Comparison of ENCODE assay signal across 34 cellular contexts in genomic region chr19:40264314-40265054, GRCh38. TPM values are rescaled to one million over a fixed set of nuclear protein-coding genes. Genes with fewer than 3 reads are reported as not detected.
DNase-seq lines count a peak whose midpoint lies in the region; ATAC-seq, FAIRE-seq and TF ChIP-seq lines count a peak whose summit lies in the region.
"Had no signal": no experiment of that assay in that cellular context is flagged by ENCODE, and none has a peak within 500 bp of the region (broad histone marks: within the 10 kb centered on the region; RNA-seq: fewer than 3 reads in every experiment).

No MANE protein-coding gene starts in this region.

- POLR2A ChIA-PET in Panc1 (lab: Charles Lee) = interaction anchor here (0.5 to 1.4 kb wide), 5 partner anchors 15 to 37 kb away, joined by 3 to 4 read pairs (median 3); no protein-coding TSS in a partner anchor

- H3K79me2 ChIP-seq in H9 (ENCODE audit: insufficient read depth, low read length) = no peaks in the 10 kb centered on the region

- no peak overlapping the region for H2BK20ac ChIP-seq in H9 (ENCODE audit: low read depth, low read length, poor library complexity, severe bottlenecking)

- no peaks in the 10 kb centered on the region for H3K9me3 Mint-ChIP-seq in H9
- H3K9me3 Mint-ChIP-seq: activated CD4-positive, alpha-beta memory T cell treated with anti-CD3 and anti-CD28 coated beads for 36 hours; activated naive CD4-positive, alpha-beta T cell treated with anti-CD3 and anti-CD28 coated beads, Interleukin-2, amount 50 U/mL, for 24 hours; activated T-helper 2 cell treated with anti-CD3 and anti-CD28 coated beads, Interferon-gamma antibody, Interleukin-2, Interleukin-4, amounts not matched to agents 10 μg/mL and 5 μg/mL and 100 μg/mL, durations not matched to agents 14 hours and 24 hours and 36 hours; CD4-positive, alpha-beta T cell; stimulated activated memory B cell treated with anti-CD40 and anti-IgM and Interleukin-4, amounts not matched to agents 10 μg/mL and 1 μg/mL and 100 μg/mL, for 72 hours had no signal

- H3K36me3 Mint-ChIP-seq in H9 (ENCODE audit: insufficient read depth in 1 of 3, low read depth in 3 of 3) = peaks cover 18 to 39% (median 36%) of the 10 kb centered on the region in 3 experiments

- CTCF ChIA-PET in Panc1 (lab: Charles Lee) = interaction anchor here (0.6 to 8.6 kb wide), 7 partner anchors 20 to 1465 kb away, joined by 3 to 68 read pairs (median 5); no protein-coding TSS in a partner anchor

- H3K4me1 ChIP-seq in H9 (ENCODE audit: insufficient read depth, low read length) (no peaks in the 10 kb centered on the region), Panc1 (ENCODE audit: control insufficient read depth, insufficient read depth, low read length) (no peaks in the 10 kb centered on the region), kidney (ENCODE audit: control insufficient read depth in 1 of 2, insufficient read depth in 1 of 2, low read depth in 1 of 2, low read length in 2 of 2) (peaks cover 20 to 26% of the 10 kb centered on the region in 2 donors), skeletal muscle tissue (ENCODE audit: control insufficient read depth in 3 of 3, insufficient read depth in 3 of 3, low read length in 3 of 3) (peaks cover 58 to 75% (median 74%) of the 10 kb centered on the region in 3 donors)
- H3K4me1 ChIP-seq: breast epithelium had no signal

- in situ Hi-C loops in Panc1 (cut with HindIII; ENCODE audit: low pct_unique_long_range_greater_than_20kb, low sequenced_read_pairs) (loop anchor here (5.0 kb wide), 3 partner anchors 38 to 78 kb away; partner anchors contain the start of gene TTC9B), ACHN (cut with HindIII; ENCODE audit: low pct_ligation_motif_present, low pct_unique_long_range_greater_than_20kb, low sequenced_read_pairs) (no loop called here)

- no peak overlapping the region for H3K4ac ChIP-seq in H9 (ENCODE audit: low read depth, low read length)

- no peak overlapping the region for H3K56ac ChIP-seq in H9 (ENCODE audit: insufficient read length, low read depth, low read length)

- H2AK5ac ChIP-seq in H9 (ENCODE audit: insufficient read length, low read length) = no peak overlapping the region

- H3K79me1 ChIP-seq in H9 (ENCODE audit: insufficient read depth, low read depth, low read length, poor library complexity, severe bottlenecking) = no peaks in the 10 kb centered on the region

- no peak overlapping the region for H3K4me2 ChIP-seq in H9 (ENCODE audit: insufficient read depth, insufficient read length, low read length)

- no peak overlapping the region for H2BK5ac ChIP-seq in H9 (ENCODE audit: insufficient read length, low read length)

- no CpG with 5 or more reads among the region's 19 CpGs for WGBS in H9 (ENCODE audit: extremely low coverage, insufficient read length, low lambda C conversion rate)

- peaks cover 22 to 27% of the 10 kb centered on the region in 2 experiments for H3K4me1 Mint-ChIP-seq in H9

- no peak overlapping the region for H3K4me3 Mint-ChIP-seq in H9
- H3K4me3 Mint-ChIP-seq: activated CD4-positive, alpha-beta memory T cell treated with anti-CD3 and anti-CD28 coated beads for 36 hours; activated naive CD4-positive, alpha-beta T cell treated with anti-CD3 and anti-CD28 coated beads, Interleukin-2, amount 50 U/mL, for 24 hours; CD4-positive, alpha-beta T cell; stimulated activated memory B cell treated with anti-CD40 and anti-IgM and Interleukin-4, amounts not matched to agents 10 μg/mL and 1 μg/mL and 100 μg/mL, for 72 hours had no signal

- ATAC-seq in Panc1 = peak; percentile 4
- ATAC-seq: stimulated activated memory B cell treated with anti-CD40 and anti-IgM and Interleukin-4, amounts not matched to agents 10 μg/mL and 1 μg/mL and 100 μg/mL, for 72 hours; upper lobe of right lung had no signal

- FAIRE-seq in kidney (lab: Jason Lieb, UNC) = no peak
- FAIRE-seq: colon, D721Med, GM12892 had no signal

- DNase-seq in H9 (no peak), Panc1 (ENCODE audit: low read depth, low spot score) (no peak), kidney (peak; percentile 47), hippocampal formation (lab: John Stamatoyannopoulos, UW) (no peak), ACHN (no peak)
- DNase-seq in activated CD4-positive, alpha-beta T cell treated with anti-CD3 and anti-CD28 coated beads for 4 hours = no peak
- DNase-seq: activated CD4-positive, alpha-beta memory T cell treated with anti-CD3 and anti-CD28 coated beads for 36 hours; activated CD8-positive, alpha-beta memory T cell treated with anti-CD3 and anti-CD28 coated beads, Interleukin-2, amount 50 U/mL, for 4 hours; amygdala; CD4-positive, alpha-beta T cell; effector CD8-positive, alpha-beta T cell; EL; erythroblast; GM23248; NCI-H1105; NCI-H2029 treated with DMSO at 0.1 percent for 48 hours; NCI-H2227 treated with DMSO at 0.1 percent for 48 hours; spleen; stimulated activated CD4-positive, alpha-beta T cell treated with anti-CD3 and anti-CD28 coated beads, Interleukin-2, amount 100 ng/mL, for 48 hours; upper lobe of right lung had no signal

- H3K9ac ChIP-seq in H9 (ENCODE audit: extremely low read depth, insufficient read length, low read length) (no peak overlapping the region), kidney (ENCODE audit: low read length in 2 of 2) (no peak overlapping the region), skeletal muscle tissue (ENCODE audit: low read depth in 1 of 3, low read length in 3 of 3) (peak overlapping the region; percentile 82 to 93 (median 88))
- H3K9ac ChIP-seq: GM23248 had no signal

- peaks cover 5% of the 10 kb centered on the region; the same call in 1 of the 2 replicates for H3K36me3 ChIP-seq in Panc1 (ENCODE audit: control insufficient read depth, insufficient read depth, low read length)
- peaks cover 8 to 17% of the 10 kb centered on the region in 2 donors for H3K36me3 ChIP-seq in kidney (ENCODE audit: control insufficient read depth in 1 of 2, insufficient read depth in 2 of 2, low read length in 2 of 2)
- peaks cover 24 to 29% (median 27%) of the 10 kb centered on the region in 3 donors for H3K36me3 ChIP-seq in skeletal muscle tissue (ENCODE audit: control insufficient read depth in 3 of 3, insufficient read depth in 3 of 3, low read length in 3 of 3)
- H3K36me3 ChIP-seq: breast epithelium had no signal

- H2BK120ac ChIP-seq in H9 (ENCODE audit: low read depth, low read length, poor library complexity, severe bottlenecking) = no peak overlapping the region

- H2BK15ac ChIP-seq in H9 (ENCODE audit: low read depth, low read length) = no peak overlapping the region

- no TSS peak for BruUV-seq in Panc1 (replicated peaks; lab: Mats Ljungman, UMichigan)

- H3K23ac ChIP-seq in H9 (ENCODE audit: insufficient read length, low read depth, low read length) = no peak overlapping the region

- TF ChIP-seq CTCF in H9 (conservative IDR thresholded peaks at IDR 0.05) (no peak), Panc1 (IDR thresholded peaks at IDR 0.05) (no peak), kidney (IDR thresholded peaks at IDR 0.05; ENCODE audit: borderline replicate concordance, extremely low read depth, insufficient read depth) (no peak)

- H3K27ac ChIP-seq in H9 (ENCODE audit: insufficient read length, low read depth, low read length) (no peak overlapping the region), Panc1 (ENCODE audit: low read length) (no peak overlapping the region), kidney (ENCODE audit: low read depth in 2 of 2, low read length in 2 of 2) (no peak overlapping the region), skeletal muscle tissue (ENCODE audit: low read depth, low read length) (peak overlapping the region; percentile 91)
- H3K27ac ChIP-seq: breast epithelium, GM23248, SK-N-MC, spleen, upper lobe of right lung had no signal

- no peaks in the 10 kb centered on the region; the same call in 1 of the 2 replicates for H3K27me3 Mint-ChIP-seq in H9 (ENCODE audit: low read depth)
- H3K27me3 Mint-ChIP-seq: activated CD4-positive, alpha-beta memory T cell treated with anti-CD3 and anti-CD28 coated beads for 36 hours; activated naive CD4-positive, alpha-beta T cell treated with anti-CD3 and anti-CD28 coated beads, Interleukin-2, amount 50 U/mL, for 24 hours; CD4-positive, alpha-beta T cell; stimulated activated memory B cell treated with anti-CD40 and anti-IgM and Interleukin-4, amounts not matched to agents 10 μg/mL and 1 μg/mL and 100 μg/mL, for 72 hours had no signal

- no peak overlapping the region for H3T11ph ChIP-seq in H9 (ENCODE audit: low read length)

- no peak overlapping the region for H4K91ac ChIP-seq in H9 (ENCODE audit: insufficient read length, low read depth, low read length)

- no peak overlapping the region for H3K18ac ChIP-seq in H9 (ENCODE audit: insufficient read length, low read depth, low read length)

- H3K27me3 ChIP-seq in H9 (ENCODE audit: insufficient read depth, low read length) (no peaks in the 10 kb centered on the region), Panc1 (ENCODE audit: control insufficient read depth, insufficient read depth, low read length) (no peaks in the 10 kb centered on the region), skeletal muscle tissue (ENCODE audit: control insufficient read depth in 3 of 3, insufficient read depth in 3 of 3, low read length in 3 of 3) (no peaks in the 10 kb centered on the region)
- H3K27me3 ChIP-seq: breast epithelium, heart left ventricle, spleen, upper lobe of right lung had no signal

- H4K5ac ChIP-seq in H9 (ENCODE audit: insufficient read length, low read depth, low read length) = no peak overlapping the region

- no peak overlapping the region for H3K14ac ChIP-seq in H9 (ENCODE audit: insufficient read depth, low read length)

- H2AFZ ChIP-seq in H9 (ENCODE audit: low read length) = no peak overlapping the region
- H2AFZ ChIP-seq: GM23248 had no signal

- no peak overlapping the region for H3K4me3 ChIP-seq in Panc1 (ENCODE audit: low read depth in 2 of 2, low read length in 2 of 2)
- no peak overlapping the region for H3K4me3 ChIP-seq in kidney (ENCODE audit: low read length in 2 of 2)
- H3K4me3 ChIP-seq in skeletal muscle tissue (ENCODE audit: low read length in 3 of 3) = peak overlapping the region; percentile 57 to 84 (median 79)
- H3K4me3 ChIP-seq: breast epithelium, GM23248, heart left ventricle, SK-N-MC, spleen, upper lobe of right lung had no signal

- H2BK12ac ChIP-seq in H9 (ENCODE audit: insufficient read length, low read depth, low read length) = no peak overlapping the region

- peaks cover 2% of the 10 kb centered on the region for H4K20me1 ChIP-seq in H9 (ENCODE audit: control insufficient read depth, insufficient read depth, insufficient read length)

- H3K27ac Mint-ChIP-seq in H9 = peak overlapping the region; percentile 82 to 95 (median 87); a peak in 5 of 7 replicates
- H3K27ac Mint-ChIP-seq: activated CD4-positive, alpha-beta memory T cell treated with anti-CD3 and anti-CD28 coated beads for 36 hours; activated naive CD4-positive, alpha-beta T cell treated with anti-CD3 and anti-CD28 coated beads, Interleukin-2, amount 50 U/mL, for 24 hours; activated T-helper 2 cell treated with anti-CD3 and anti-CD28 coated beads, Interferon-gamma antibody, Interleukin-2, Interleukin-4, amounts not matched to agents 10 μg/mL and 5 μg/mL and 100 μg/mL, durations not matched to agents 14 hours and 24 hours and 36 hours; CD4-positive, alpha-beta T cell; stimulated activated memory B cell treated with anti-CD40 and anti-IgM and Interleukin-4, amounts not matched to agents 10 μg/mL and 1 μg/mL and 100 μg/mL, for 72 hours had no signal

- intact Hi-C loops in Panc1 (cut with micrococcal nuclease; ENCODE audit: unreplicated experiment) = no loop called here
- intact Hi-C loops in kidney (cut with DNase I) = no loop called here

- no peaks in the 10 kb centered on the region for H3K23me2 ChIP-seq in H9 (ENCODE audit: insufficient read length, low read depth, low read length, poor library complexity, severe bottlenecking)

- H4K8ac ChIP-seq in H9 (replicated peaks; ENCODE audit: insufficient read length, low read depth, low read length) = no peak overlapping the region

- H3K9me3 ChIP-seq in H9 (ENCODE audit: control insufficient read depth, low read depth, low read length) = no peaks in the 10 kb centered on the region
- no peaks in the 10 kb centered on the region for H3K9me3 ChIP-seq in Panc1 (ENCODE audit: control insufficient read depth, insufficient read depth, low read depth, low read length)
- H3K9me3 ChIP-seq in kidney (ENCODE audit: control insufficient read depth in 1 of 2, low read length in 2 of 2) = no peaks in the 10 kb centered on the region
- H3K9me3 ChIP-seq in skeletal muscle tissue (ENCODE audit: control insufficient read depth in 3 of 3, low read length in 3 of 3) = no peaks in the 10 kb centered on the region
- H3K9me3 ChIP-seq: breast epithelium, heart left ventricle, spleen, upper lobe of right lung had no signal

RNA-seq across cellular contexts. Expression of gene AKT2, which starts 20.7 kb away (rescaled TPM):
- total RNA-seq in H9 (2021) (142 and 150 TPM in 2 replicates), Panc1 (2021; ENCODE audit: unreplicated experiment) (2,376 TPM), kidney (154 TPM), skeletal muscle tissue (91.3 TPM)
- 2,447 TPM for polyA plus RNA-seq in Panc1 (2012; ENCODE audit: insufficient read length)
- 75.0 TPM for polyA plus RNA-seq in kidney (ENCODE audit: insufficient read depth, low read depth, low replicate concordance)

RNA-seq across cellular contexts. Expression of gene CCNP, which starts 38.0 kb away (rescaled TPM):
- total RNA-seq in H9 (2021) (0.31 and 0.35 TPM in 2 replicates), Panc1 (2021; ENCODE audit: unreplicated experiment) (3.0 TPM), kidney (1.2 TPM), skeletal muscle tissue (not detected)
- polyA plus RNA-seq in Panc1 (2012; ENCODE audit: insufficient read length) = 4.4 TPM
- 2.1 TPM for polyA plus RNA-seq in kidney (ENCODE audit: insufficient read depth, low read depth, low replicate concordance)
- total RNA-seq: activated CD4-positive, alpha-beta memory T cell treated with anti-CD3 and anti-CD28 coated beads for 36 hours; GM23248; M059J; upper lobe of right lung had no signal
- polyA plus RNA-seq: heart left ventricle had no signal

RNA-seq across cellular contexts. Expression of gene TTC9B, which starts 46.3 kb away (rescaled TPM):
- total RNA-seq in H9 (2021) (0.15 and 0.31 TPM in 2 replicates), Panc1 (2021; ENCODE audit: unreplicated experiment) (2.3 TPM), kidney (not detected), skeletal muscle tissue (not detected)
- polyA plus RNA-seq in Panc1 (2012; ENCODE audit: insufficient read length) = 1.8 TPM
- polyA plus RNA-seq in kidney (ENCODE audit: insufficient read depth, low read depth, low replicate concordance) = not detected
- total RNA-seq: activated CD4-positive, alpha-beta memory T cell treated with anti-CD3 and anti-CD28 coated beads for 36 hours; activated T-helper 2 cell treated with anti-CD3 and anti-CD28 coated beads, Interferon-gamma antibody, Interleukin-2, Interleukin-4, amounts not matched to agents 10 μg/mL and 5 μg/mL and 100 μg/mL, durations not matched to agents 14 hours and 24 hours and 36 hours; CD4-positive, alpha-beta T cell; GM23248; heart left ventricle; M059J; osteocyte; renal cortical epithelial cell; spleen; T-helper 1 cell treated with Interleukin-12 subunit alpha and Interleukin-12 subunit beta and Interleukin-4 antibody, amounts not matched to agents 30 ng/mL and 1 ng/mL, for 36 hours; upper lobe of right lung had no signal
- polyA plus RNA-seq: GM23248, heart left ventricle, spleen had no signal

Comparison
In these comparisons a context has a peak if more than half of its experiments do, and no peak if none do; other contexts are left out.
1. H3K9ac ChIP-seq: peak in skeletal muscle tissue (3 of 3); none in H9 (single experiment) and kidney (0 of 2).
2. H3K4me3 ChIP-seq: peak in skeletal muscle tissue (3 of 3); none in Panc1 (0 of 2) and kidney (0 of 2).
3. RNA of gene AKT2, which starts 20.7 kb away (total RNA-seq): 2,376 TPM in Panc1 (single experiment); 154 TPM in kidney (single experiment), 142 to 150 TPM in H9 and 91.3 TPM in skeletal muscle tissue (single experiment); every median in the first group is over 10 times any median in the second.